In genomic region chr20:5749512-5750490, GRCh38 we compare ENCODE assay signal across 9 cellular contexts. TPM values are rescaled to one million over a fixed set of nuclear protein-coding genes. Genes with fewer than 3 reads are reported as not detected.
DNase-seq lines count a peak whose midpoint lies in the region; ATAC-seq, FAIRE-seq and TF ChIP-seq lines count a peak whose summit lies in the region.
"Had no signal": no experiment of that assay in that cellular context is flagged by ENCODE, and none has a peak within 500 bp of the region (broad histone marks: within the 10 kb centered on the region; RNA-seq: fewer than 3 reads in every experiment).

TSS of gene SHLD1 (plus strand) at chr20:5750401. CDS start at chr20:5772866, 22,465 bp downstream.

- intact Hi-C loops in activated CD4-positive, alpha-beta T cell treated with anti-CD3 and anti-CD28 coated beads, Interleukin-2, amount 10 ng/mL, durations not matched to agents 24 days and 14 days (cut with micrococcal nuclease), result loop anchor here (1.0 to 5.0 kb wide), 3 partner anchors 36 to 158 kb away; no protein-coding TSS in a partner anchor
- intact Hi-C loops in left lung (cut with DNase I), result no loop called here

- H3K36me3 ChIP-seq in BE2C, result no peaks in the 10 kb centered on the region
- no peaks in the 10 kb centered on the region for H3K36me3 ChIP-seq in left lung

- peak within 1 kb of the TSS; percentile 83 to 86 for H3K27ac ChIP-seq in left lung

- H3K27me3 ChIP-seq in BE2C (no peaks in the 10 kb centered on the region; the same call in 1 of the 2 replicates), left lung (no peaks in the 10 kb centered on the region)

- peaks cover 4% of the 10 kb centered on the region for H3K9me3 Mint-ChIP-seq in activated CD4-positive, alpha-beta T cell treated with anti-CD3 and anti-CD28 coated beads, Interleukin-2, amount 10 ng/mL, durations not matched to agents 24 days and 14 days

- ATAC-seq in HG03457 (IDR thresholded peaks at IDR 0.05; ENCODE audit: unreplicated experiment) (peak; percentile 83), left lung (peak; percentile 97)

- TF ChIP-seq CTCF in BE2C (IDR thresholded peaks at IDR 0.05; ENCODE audit: low read depth, low read length) (no peak), left lung (IDR thresholded peaks at IDR 0.05) (no peak)

- 0 out of 2 replicates have a peak, but pooled peaks cover 3% of the 10 kb centered on the region for H3K9me3 ChIP-seq in BE2C
- no peaks in the 10 kb centered on the region for H3K9me3 ChIP-seq in left lung

- peaks cover 14% of the 10 kb centered on the region for H3K4me1 Mint-ChIP-seq in activated CD4-positive, alpha-beta T cell treated with anti-CD3 and anti-CD28 coated beads, Interleukin-2, amount 10 ng/mL, durations not matched to agents 24 days and 14 days

- peak within 1 kb of the TSS; percentile 98 for H3K27ac Mint-ChIP-seq in activated CD4-positive, alpha-beta T cell treated with anti-CD3 and anti-CD28 coated beads, Interleukin-2, amount 10 ng/mL, durations not matched to agents 24 days and 14 days

- peak; percentile 85 for DNase-seq in BE2C
- peak; percentile 67 for DNase-seq in GM19239 (ENCODE audit: insufficient read length, low spot score)
- peak; percentile 85 to 94 for DNase-seq in NCI-H526 (lab: John Stamatoyannopoulos, UW)
- DNase-seq in activated CD4-positive, alpha-beta T cell treated with anti-CD3 and anti-CD28 coated beads, Interleukin-2, amount 10 ng/mL, durations not matched to agents 24 days and 14 days, result peak; percentile 94
- DNase-seq in dedifferentiated amniotic fluid mesenchymal stem cell (ENCODE audit: extremely low spot score), result peak; percentile 84
- DNase-seq in left lung, result peak; percentile 87 to 90
- DNase-seq in stimulated activated CD4-positive, alpha-beta T cell treated with anti-CD3 and anti-CD28 coated beads, Interleukin-2, amount 100 ng/mL, for 4 hours (ENCODE audit: low read depth), result peak; percentile 75

- peak; percentile 97 for FAIRE-seq in GM19239 (lab: Jason Lieb, UNC)
- FAIRE-seq: endometrium had no signal

- peak within 1 kb of the TSS; percentile 98 for H3K4me3 Mint-ChIP-seq in activated CD4-positive, alpha-beta T cell treated with anti-CD3 and anti-CD28 coated beads, Interleukin-2, amount 10 ng/mL, durations not matched to agents 24 days and 14 days

- H3K27me3 Mint-ChIP-seq in activated CD4-positive, alpha-beta T cell treated with anti-CD3 and anti-CD28 coated beads, Interleukin-2, amount 10 ng/mL, durations not matched to agents 24 days and 14 days, result no peaks in the 10 kb centered on the region

- peaks cover 8% of the 10 kb centered on the region for H3K36me3 Mint-ChIP-seq in activated CD4-positive, alpha-beta T cell treated with anti-CD3 and anti-CD28 coated beads, Interleukin-2, amount 10 ng/mL, durations not matched to agents 24 days and 14 days (ENCODE audit: low read depth)

- 0 out of 2 replicates have a peak, but pooled peaks cover 4% of the 10 kb centered on the region for H3K4me1 ChIP-seq in BE2C
- peaks cover 0 to 17% of the 10 kb centered on the region in 2 donors for H3K4me1 ChIP-seq in left lung

- H3K4me3 ChIP-seq in BE2C (ENCODE audit: low read depth, low read length), result peak within 1 kb of the TSS; percentile 85
- peak within 1 kb of the TSS; percentile 51 to 52 for H3K4me3 ChIP-seq in left lung

RNA-seq across cellular contexts. Expression of gene SHLD1, which starts in this region (rescaled TPM):
- polyA plus RNA-seq in BE2C (2012; ENCODE audit: insufficient read depth, insufficient read length, low read depth), result 20.8 TPM
- 8.6 and 10.7 TPM in 2 replicates for total RNA-seq in activated CD4-positive, alpha-beta T cell treated with anti-CD3 and anti-CD28 coated beads, Interleukin-2, amount 10 ng/mL, durations not matched to agents 24 days and 14 days
- total RNA-seq in left lung, result 1 to 10 TPM; 5.4 to 6.8 TPM

Comparison
In these comparisons a context has a peak if more than half of its experiments do, and no peak if none do; other contexts are left out.
1. Peak in every context shown above with its lines: DNase-seq, ATAC-seq, H3K4me3 ChIP-seq and H3K27ac ChIP-seq.